1 cellular context compared by ENCODE assay signal in genomic region chr2:55087930-55088329, GRCh38.
TF ChIP-seq lines count a peak whose summit lies in the region.

No MANE protein-coding gene starts in this region.

TF ChIP-seq in GM23338, 12 proteins besides CTCF, POLR2A, EP300 and RAD21 (continued from another document):
- TF ChIP-seq, protein P1, sequence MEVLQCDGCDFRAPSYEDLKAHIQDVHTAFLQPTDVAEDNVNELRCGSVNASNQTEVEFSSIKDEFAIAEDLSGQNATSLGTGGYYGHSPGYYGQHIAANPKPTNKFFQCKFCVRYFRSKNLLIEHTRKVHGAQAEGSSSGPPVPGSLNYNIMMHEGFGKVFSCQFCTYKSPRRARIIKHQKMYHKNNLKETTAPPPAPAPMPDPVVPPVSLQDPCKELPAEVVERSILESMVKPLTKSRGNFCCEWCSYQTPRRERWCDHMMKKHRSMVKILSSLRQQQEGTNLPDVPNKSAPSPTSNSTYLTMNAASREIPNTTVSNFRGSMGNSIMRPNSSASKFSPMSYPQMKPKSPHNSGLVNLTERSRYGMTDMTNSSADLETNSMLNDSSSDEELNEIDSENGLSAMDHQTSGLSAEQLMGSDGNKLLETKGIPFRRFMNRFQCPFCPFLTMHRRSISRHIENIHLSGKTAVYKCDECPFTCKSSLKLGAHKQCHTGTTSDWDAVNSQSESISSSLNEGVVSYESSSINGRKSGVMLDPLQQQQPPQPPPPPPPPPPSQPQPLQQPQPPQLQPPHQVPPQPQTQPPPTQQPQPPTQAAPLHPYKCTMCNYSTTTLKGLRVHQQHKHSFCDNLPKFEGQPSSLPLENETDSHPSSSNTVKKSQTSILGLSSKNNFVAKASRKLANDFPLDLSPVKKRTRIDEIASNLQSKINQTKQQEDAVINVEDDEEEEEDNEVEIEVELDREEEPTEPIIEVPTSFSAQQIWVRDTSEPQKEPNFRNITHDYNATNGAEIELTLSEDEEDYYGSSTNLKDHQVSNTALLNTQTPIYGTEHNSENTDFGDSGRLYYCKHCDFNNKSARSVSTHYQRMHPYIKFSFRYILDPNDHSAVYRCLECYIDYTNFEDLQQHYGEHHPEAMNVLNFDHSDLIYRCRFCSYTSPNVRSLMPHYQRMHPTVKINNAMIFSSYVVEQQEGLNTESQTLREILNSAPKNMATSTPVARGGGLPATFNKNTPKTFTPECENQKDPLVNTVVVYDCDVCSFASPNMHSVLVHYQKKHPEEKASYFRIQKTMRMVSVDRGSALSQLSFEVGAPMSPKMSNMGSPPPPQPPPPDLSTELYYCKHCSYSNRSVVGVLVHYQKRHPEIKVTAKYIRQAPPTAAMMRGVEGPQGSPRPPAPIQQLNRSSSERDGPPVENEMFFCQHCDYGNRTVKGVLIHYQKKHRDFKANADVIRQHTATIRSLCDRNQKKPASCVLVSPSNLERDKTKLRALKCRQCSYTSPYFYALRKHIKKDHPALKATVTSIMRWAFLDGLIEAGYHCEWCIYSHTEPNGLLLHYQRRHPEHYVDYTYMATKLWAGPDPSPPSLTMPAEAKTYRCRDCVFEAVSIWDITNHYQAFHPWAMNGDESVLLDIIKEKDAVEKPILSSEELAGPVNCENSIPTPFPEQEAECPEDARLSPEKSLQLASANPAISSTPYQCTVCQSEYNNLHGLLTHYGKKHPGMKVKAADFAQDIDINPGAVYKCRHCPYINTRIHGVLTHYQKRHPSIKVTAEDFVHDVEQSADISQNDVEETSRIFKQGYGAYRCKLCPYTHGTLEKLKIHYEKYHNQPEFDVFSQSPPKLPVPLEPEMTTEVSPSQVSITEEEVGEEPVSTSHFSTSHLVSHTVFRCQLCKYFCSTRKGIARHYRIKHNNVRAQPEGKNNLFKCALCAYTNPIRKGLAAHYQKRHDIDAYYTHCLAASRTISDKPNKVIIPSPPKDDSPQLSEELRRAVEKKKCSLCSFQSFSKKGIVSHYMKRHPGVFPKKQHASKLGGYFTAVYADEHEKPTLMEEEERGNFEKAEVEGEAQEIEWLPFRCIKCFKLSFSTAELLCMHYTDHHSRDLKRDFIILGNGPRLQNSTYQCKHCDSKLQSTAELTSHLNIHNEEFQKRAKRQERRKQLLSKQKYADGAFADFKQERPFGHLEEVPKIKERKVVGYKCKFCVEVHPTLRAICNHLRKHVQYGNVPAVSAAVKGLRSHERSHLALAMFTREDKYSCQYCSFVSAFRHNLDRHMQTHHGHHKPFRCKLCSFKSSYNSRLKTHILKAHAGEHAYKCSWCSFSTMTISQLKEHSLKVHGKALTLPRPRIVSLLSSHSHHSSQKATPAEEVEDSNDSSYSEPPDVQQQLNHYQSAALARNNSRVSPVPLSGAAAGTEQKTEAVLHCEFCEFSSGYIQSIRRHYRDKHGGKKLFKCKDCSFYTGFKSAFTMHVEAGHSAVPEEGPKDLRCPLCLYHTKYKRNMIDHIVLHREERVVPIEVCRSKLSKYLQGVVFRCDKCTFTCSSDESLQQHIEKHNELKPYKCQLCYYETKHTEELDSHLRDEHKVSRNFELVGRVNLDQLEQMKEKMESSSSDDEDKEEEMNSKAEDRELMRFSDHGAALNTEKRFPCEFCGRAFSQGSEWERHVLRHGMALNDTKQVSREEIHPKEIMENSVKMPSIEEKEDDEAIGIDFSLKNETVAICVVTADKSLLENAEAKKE (CRISPR knock-in tag; IDR thresholded peaks at IDR 0.05) = no peak
- TF ChIP-seq, protein P2, sequence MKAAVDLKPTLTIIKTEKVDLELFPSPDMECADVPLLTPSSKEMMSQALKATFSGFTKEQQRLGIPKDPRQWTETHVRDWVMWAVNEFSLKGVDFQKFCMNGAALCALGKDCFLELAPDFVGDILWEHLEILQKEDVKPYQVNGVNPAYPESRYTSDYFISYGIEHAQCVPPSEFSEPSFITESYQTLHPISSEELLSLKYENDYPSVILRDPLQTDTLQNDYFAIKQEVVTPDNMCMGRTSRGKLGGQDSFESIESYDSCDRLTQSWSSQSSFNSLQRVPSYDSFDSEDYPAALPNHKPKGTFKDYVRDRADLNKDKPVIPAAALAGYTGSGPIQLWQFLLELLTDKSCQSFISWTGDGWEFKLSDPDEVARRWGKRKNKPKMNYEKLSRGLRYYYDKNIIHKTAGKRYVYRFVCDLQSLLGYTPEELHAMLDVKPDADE (IDR thresholded peaks at IDR 0.05) = no peak
- TF ChIP-seq EZH2phosphoT487 (IDR thresholded peaks at IDR 0.05; ENCODE audit: unreplicated experiment) = no peak
- TF ChIP-seq ZNF331 (CRISPR knock-in tag; IDR thresholded peaks at IDR 0.05; ENCODE audit: low read depth) = no peak
- TF ChIP-seq REST (IDR thresholded peaks at IDR 0.05; ENCODE audit: unreplicated experiment) = no peak
- no peak for TF ChIP-seq ZNF114 (CRISPR knock-in tag; IDR thresholded peaks at IDR 0.05)
- no peak for TF ChIP-seq NANOG (IDR thresholded peaks at IDR 0.05; ENCODE audit: borderline replicate concordance)
- no peak for TF ChIP-seq STAT1 (IDR thresholded peaks at IDR 0.05; ENCODE audit: unreplicated experiment)
- no peak for TF ChIP-seq EZH2 (IDR thresholded peaks at IDR 0.05; ENCODE audit: low read depth, unreplicated experiment)
TF ChIP-seq in GM23338: peak in this region for 0.
